Comparison of ENCODE assay signal across 33 cellular contexts in the genomic region with DNA sequence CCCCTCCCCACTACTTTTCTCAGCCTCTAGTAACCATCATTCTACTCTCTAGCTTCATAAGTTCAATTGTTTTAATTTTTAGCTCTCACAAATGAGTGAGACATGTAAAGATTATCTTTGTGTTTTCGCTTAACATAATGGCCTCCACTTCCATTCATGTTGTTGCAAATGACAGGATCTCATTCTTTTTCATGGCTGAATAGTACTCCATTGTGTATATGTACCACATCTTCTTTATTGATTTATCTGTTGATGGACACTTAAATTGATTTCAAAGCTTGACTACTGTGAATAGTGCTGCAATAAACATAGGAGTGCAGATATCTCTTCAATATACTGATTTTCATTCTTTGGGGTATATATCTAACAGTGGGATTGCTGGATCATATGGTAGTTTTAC.
DNase-seq lines count a peak whose midpoint lies in the region; ATAC-seq, FAIRE-seq and TF ChIP-seq lines count a peak whose summit lies in the region.
"Had no signal": no experiment of that assay in that cellular context is flagged by ENCODE, and none has a peak within 500 bp of the region (broad histone marks: within the 10 kb centered on the region; RNA-seq: fewer than 3 reads in every experiment).

No MANE protein-coding gene starts in this region.

- no peak overlapping the region for H3K27ac ChIP-seq in HEK293 (ENCODE audit: extremely low read depth, low read depth, low read length)
- H3K27ac ChIP-seq in K562 (ENCODE audit: extremely low read depth, low read depth, low read length) = no peak overlapping the region
- H3K27ac ChIP-seq: A549; BLaER1; BLaER1 treated with 17β-estradiol and CSF1 and Interleukin-3, amounts not matched to agents 10 nM and 100 nM; C4-2B had no signal

- 71% methylated on average over 1 of the region's 1 CpG for WGBS in K562 (ENCODE audit: insufficient coverage, low coverage, missing lambda C conversion rate)

- H3K9ac ChIP-seq in K562 (ENCODE audit: insufficient read depth in 1 of 2, low read depth in 2 of 2, low read length in 2 of 2) = no peak overlapping the region
- H3K9ac ChIP-seq: BLaER1; BLaER1 treated with 17β-estradiol and CSF1 and Interleukin-3, amounts not matched to agents 10 nM and 100 nM had no signal

- POLR2A ChIA-PET in HEK293 (lab: Yijun Ruan, JAX) (no interaction called here), K562 (lab: Yijun Ruan, JAX) (no interaction called here)

- ATAC-seq in K562 = no peak
- ATAC-seq in GM21786 (IDR thresholded peaks at IDR 0.05; ENCODE audit: unreplicated experiment) = no peak
- ATAC-seq: A549; CD8-positive, alpha-beta T cell had no signal

- no peaks in the 10 kb centered on the region for H3K27me3 Mint-ChIP-seq in progenitor cell of endocrine pancreas
- H3K27me3 Mint-ChIP-seq: B cell; CD4-positive, alpha-beta memory T cell had no signal

- peaks cover 4% of the 10 kb centered on the region for H3K9me3 Mint-ChIP-seq in progenitor cell of endocrine pancreas (ENCODE audit: low read depth)
- H3K9me3 Mint-ChIP-seq: CD4-positive, alpha-beta T cell; CD8-positive, alpha-beta T cell had no signal

- H2AFZ ChIP-seq in K562 (ENCODE audit: low read depth, low read length) = no peak overlapping the region

- H3K4me3 ChIP-seq in HEK293 (ENCODE audit: low read depth, low read length) (no peak overlapping the region), K562 (no peak overlapping the region)
- H3K4me3 ChIP-seq: A549; BLaER1; BLaER1 treated with 17β-estradiol and CSF1 and Interleukin-3, amounts not matched to agents 10 nM and 100 nM had no signal

- H3K9me1 ChIP-seq in K562 (ENCODE audit: control insufficient read depth, insufficient read depth, low read length) = no peaks in the 10 kb centered on the region

- TF ChIP-seq EP300 in K562 (IDR thresholded peaks at IDR 0.05; ENCODE audit: low read length) = no peak

- DNase-seq in K562 (ENCODE audit: extremely low read depth in 1 of 4, low spot score in 3 of 4) = no peak
- no peak for DNase-seq in progenitor cell of endocrine pancreas (ENCODE audit: low spot score, unreplicated experiment)
- no peak for DNase-seq in NAMALWA (ENCODE audit: low spot score)
- DNase-seq in cerebellum (ENCODE audit: low spot score) = no peak
- DNase-seq: 8988T; ACHN; AML-193; BE2C; C1 segment of cervical spinal cord; Caco-2; Calu3; CD4-positive, alpha-beta memory T cell; CD4-positive, alpha-beta T cell; CD4-positive, CD25-positive, alpha-beta regulatory T cell; CD8-positive, alpha-beta memory T cell; CD8-positive, alpha-beta T cell; COR-L47; DMS 273 treated with DMSO at 0.1 percent for 48 hours; DMS153; DMS53; DMS79; DMS79 treated with DMSO at 0.1 percent for 48 hours; DND-41; EL had no signal

- TF ChIP-seq POLR2A in K562 (conservative IDR thresholded peaks at IDR 0.05) = no peak

- H3K27ac Mint-ChIP-seq in progenitor cell of endocrine pancreas = peak overlapping the region; percentile 54
- H3K27ac Mint-ChIP-seq: B cell; CD14-positive monocyte; CD4-positive, alpha-beta memory T cell; CD4-positive, alpha-beta T cell; CD4-positive, CD25-positive, alpha-beta regulatory T cell; CD8-positive, alpha-beta memory T cell; CD8-positive, alpha-beta T cell had no signal

- no peak overlapping the region for H3K4me2 ChIP-seq in K562 (ENCODE audit: insufficient read depth, low read length)
- H3K4me2 ChIP-seq: A549; BLaER1; BLaER1 treated with 17β-estradiol and CSF1 and Interleukin-3, amounts not matched to agents 10 nM and 100 nM had no signal

- BruUV-seq in K562 (replicated peaks; lab: Mats Ljungman, UMichigan) = no TSS peak

- intact Hi-C loops in K562 (cut with micrococcal nuclease) = no loop called here

- CTCF ChIA-PET in HEK293 (lab: Yijun Ruan, JAX) (no interaction called here), K562 (lab: Yijun Ruan, JAX; ENCODE audit: low intra/inter-chr PET ratio) (no interaction called here)

- TF ChIP-seq CTCF in HEK293 (tag by site-specific recombination; IDR thresholded peaks at IDR 0.05) (no peak), K562 (IDR thresholded peaks at IDR 0.05 in 2 of 3, conservative IDR thresholded peaks at IDR 0.05 in 1 of 3; ENCODE audit: insufficient read depth in 2 of 3, low read depth in 1 of 3, low read length in 3 of 3) (no peak), progenitor cell of endocrine pancreas (IDR thresholded peaks at IDR 0.05; ENCODE audit: unreplicated experiment) (no peak)

- H3K79me2 ChIP-seq in K562 (ENCODE audit: control insufficient read depth, insufficient read depth, low read length) = 0 out of 3 replicates have a peak, but pooled peaks cover 2% of the 10 kb centered on the region

- no peaks in the 10 kb centered on the region for H3K36me3 ChIP-seq in HEK293 (ENCODE audit: control insufficient read depth in 2 of 2, insufficient read depth in 1 of 2, low read length in 2 of 2)
- H3K36me3 ChIP-seq in K562 (ENCODE audit: control insufficient read depth, insufficient read depth, low read length) = no peaks in the 10 kb centered on the region
- H3K36me3 ChIP-seq: BE2C; BLaER1; BLaER1 treated with 17β-estradiol and CSF1 and Interleukin-3, amounts not matched to agents 10 nM and 100 nM had no signal

- FAIRE-seq in K562 (lab: Jason Lieb, UNC) = no peak
- FAIRE-seq: A204.1, A549 had no signal

- H3K27me3 ChIP-seq in K562 (ENCODE audit: control insufficient read depth in 2 of 2, insufficient read depth in 2 of 2, low read length in 2 of 2) = no peaks in the 10 kb centered on the region
- H3K27me3 ChIP-seq: BE2C, BLaER1 had no signal

- no peak for TF ChIP-seq RAD21 in K562 (CRISPR knock-in tag; conservative IDR thresholded peaks at IDR 0.05 in 1 of 2, IDR thresholded peaks at IDR 0.05 in 1 of 2)

- H4K20me1 ChIP-seq in K562 (replicated peaks; ENCODE audit: control insufficient read depth, insufficient read depth, low read length) = no peaks in the 10 kb centered on the region
- H4K20me1 ChIP-seq: BLaER1; BLaER1 treated with 17β-estradiol and CSF1 and Interleukin-3, amounts not matched to agents 10 nM and 100 nM had no signal

- H3K4me1 ChIP-seq in HEK293 (ENCODE audit: control insufficient read depth, insufficient read depth, low read length) = peaks cover 7% of the 10 kb centered on the region
- H3K4me1 ChIP-seq in K562 (replicated peaks in 1 of 2; ENCODE audit: control insufficient read depth in 2 of 2, insufficient read depth in 2 of 2, low read length in 2 of 2) = peaks cover 5 to 14% of the 10 kb centered on the region in 2 experiments; a peak in 3 of 5 replicates
- H3K4me1 ChIP-seq: A549, BE2C, Caco-2 had no signal

- H3K9me3 ChIP-seq in HEK293 (ENCODE audit: control insufficient read depth, insufficient read depth, low read depth, low read length) = no peaks in the 10 kb centered on the region; the same call in 1 of the 2 replicates
- H3K9me3 ChIP-seq in K562 (replicated peaks; ENCODE audit: control insufficient read depth, insufficient read depth, low read depth, low read length) = no peaks in the 10 kb centered on the region
- H3K9me3 ChIP-seq: A549; BE2C; BLaER1; BLaER1 treated with 17β-estradiol and CSF1 and Interleukin-3, amounts not matched to agents 10 nM and 100 nM; Caco-2 had no signal

- no peaks in the 10 kb centered on the region for H3K36me3 Mint-ChIP-seq in progenitor cell of endocrine pancreas (ENCODE audit: insufficient read depth)
- H3K36me3 Mint-ChIP-seq: CD14-positive monocyte; CD4-positive, alpha-beta memory T cell; CD4-positive, CD25-positive, alpha-beta regulatory T cell; CD8-positive, alpha-beta T cell had no signal

- H3K4me3 Mint-ChIP-seq in progenitor cell of endocrine pancreas (ENCODE audit: low read depth) = no peak overlapping the region
- H3K4me3 Mint-ChIP-seq: B cell; CD14-positive monocyte; CD4-positive, alpha-beta memory T cell; CD4-positive, alpha-beta T cell; CD4-positive, CD25-positive, alpha-beta regulatory T cell; CD8-positive, alpha-beta memory T cell; CD8-positive, alpha-beta T cell had no signal

- peaks cover 3% of the 10 kb centered on the region for H3K4me1 Mint-ChIP-seq in progenitor cell of endocrine pancreas (ENCODE audit: low read depth)
- H3K4me1 Mint-ChIP-seq: B cell; CD14-positive monocyte; CD4-positive, CD25-positive, alpha-beta regulatory T cell; CD8-positive, alpha-beta memory T cell had no signal

- in situ Hi-C loops in K562 (cut with MboI) = no loop called here

TF ChIP-seq in HEK293, 187 proteins besides CTCF, POLR2A, EP300 and RAD21 (continues in another document):
- TF ChIP-seq, protein P1, sequence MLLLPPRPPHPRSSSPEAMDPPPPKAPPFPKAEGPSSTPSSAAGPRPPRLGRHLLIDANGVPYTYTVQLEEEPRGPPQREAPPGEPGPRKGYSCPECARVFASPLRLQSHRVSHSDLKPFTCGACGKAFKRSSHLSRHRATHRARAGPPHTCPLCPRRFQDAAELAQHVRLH (tag by site-specific recombination; IDR thresholded peaks at IDR 0.05) = peak; percentile 76; the same call in 1 of the 2 replicates
- TF ChIP-seq, protein P2, sequence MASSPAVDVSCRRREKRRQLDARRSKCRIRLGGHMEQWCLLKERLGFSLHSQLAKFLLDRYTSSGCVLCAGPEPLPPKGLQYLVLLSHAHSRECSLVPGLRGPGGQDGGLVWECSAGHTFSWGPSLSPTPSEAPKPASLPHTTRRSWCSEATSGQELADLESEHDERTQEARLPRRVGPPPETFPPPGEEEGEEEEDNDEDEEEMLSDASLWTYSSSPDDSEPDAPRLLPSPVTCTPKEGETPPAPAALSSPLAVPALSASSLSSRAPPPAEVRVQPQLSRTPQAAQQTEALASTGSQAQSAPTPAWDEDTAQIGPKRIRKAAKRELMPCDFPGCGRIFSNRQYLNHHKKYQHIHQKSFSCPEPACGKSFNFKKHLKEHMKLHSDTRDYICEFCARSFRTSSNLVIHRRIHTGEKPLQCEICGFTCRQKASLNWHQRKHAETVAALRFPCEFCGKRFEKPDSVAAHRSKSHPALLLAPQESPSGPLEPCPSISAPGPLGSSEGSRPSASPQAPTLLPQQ (tag by site-specific recombination; IDR thresholded peaks at IDR 0.05) = no peak

TF ChIP-seq in K562, 482 proteins besides CTCF, POLR2A, EP300 and RAD21 (continues in another document):
- TF ChIP-seq IFI16 (CRISPR knock-in tag; IDR thresholded peaks at IDR 0.05) (no peak), ZBTB8A (IDR thresholded peaks at IDR 0.05; ENCODE audit: partially characterized antibody) (no peak)
- TF ChIP-seq, protein P3, sequence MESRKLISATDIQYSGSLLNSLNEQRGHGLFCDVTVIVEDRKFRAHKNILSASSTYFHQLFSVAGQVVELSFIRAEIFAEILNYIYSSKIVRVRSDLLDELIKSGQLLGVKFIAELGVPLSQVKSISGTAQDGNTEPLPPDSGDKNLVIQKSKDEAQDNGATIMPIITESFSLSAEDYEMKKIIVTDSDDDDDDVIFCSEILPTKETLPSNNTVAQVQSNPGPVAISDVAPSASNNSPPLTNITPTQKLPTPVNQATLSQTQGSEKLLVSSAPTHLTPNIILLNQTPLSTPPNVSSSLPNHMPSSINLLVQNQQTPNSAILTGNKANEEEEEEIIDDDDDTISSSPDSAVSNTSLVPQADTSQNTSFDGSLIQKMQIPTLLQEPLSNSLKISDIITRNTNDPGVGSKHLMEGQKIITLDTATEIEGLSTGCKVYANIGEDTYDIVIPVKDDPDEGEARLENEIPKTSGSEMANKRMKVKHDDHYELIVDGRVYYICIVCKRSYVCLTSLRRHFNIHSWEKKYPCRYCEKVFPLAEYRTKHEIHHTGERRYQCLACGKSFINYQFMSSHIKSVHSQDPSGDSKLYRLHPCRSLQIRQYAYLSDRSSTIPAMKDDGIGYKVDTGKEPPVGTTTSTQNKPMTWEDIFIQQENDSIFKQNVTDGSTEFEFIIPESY (CRISPR knock-in tag; IDR thresholded peaks at IDR 0.05) = no peak
